ENCODE assay signal across 8 cellular contexts in the genomic region with DNA sequence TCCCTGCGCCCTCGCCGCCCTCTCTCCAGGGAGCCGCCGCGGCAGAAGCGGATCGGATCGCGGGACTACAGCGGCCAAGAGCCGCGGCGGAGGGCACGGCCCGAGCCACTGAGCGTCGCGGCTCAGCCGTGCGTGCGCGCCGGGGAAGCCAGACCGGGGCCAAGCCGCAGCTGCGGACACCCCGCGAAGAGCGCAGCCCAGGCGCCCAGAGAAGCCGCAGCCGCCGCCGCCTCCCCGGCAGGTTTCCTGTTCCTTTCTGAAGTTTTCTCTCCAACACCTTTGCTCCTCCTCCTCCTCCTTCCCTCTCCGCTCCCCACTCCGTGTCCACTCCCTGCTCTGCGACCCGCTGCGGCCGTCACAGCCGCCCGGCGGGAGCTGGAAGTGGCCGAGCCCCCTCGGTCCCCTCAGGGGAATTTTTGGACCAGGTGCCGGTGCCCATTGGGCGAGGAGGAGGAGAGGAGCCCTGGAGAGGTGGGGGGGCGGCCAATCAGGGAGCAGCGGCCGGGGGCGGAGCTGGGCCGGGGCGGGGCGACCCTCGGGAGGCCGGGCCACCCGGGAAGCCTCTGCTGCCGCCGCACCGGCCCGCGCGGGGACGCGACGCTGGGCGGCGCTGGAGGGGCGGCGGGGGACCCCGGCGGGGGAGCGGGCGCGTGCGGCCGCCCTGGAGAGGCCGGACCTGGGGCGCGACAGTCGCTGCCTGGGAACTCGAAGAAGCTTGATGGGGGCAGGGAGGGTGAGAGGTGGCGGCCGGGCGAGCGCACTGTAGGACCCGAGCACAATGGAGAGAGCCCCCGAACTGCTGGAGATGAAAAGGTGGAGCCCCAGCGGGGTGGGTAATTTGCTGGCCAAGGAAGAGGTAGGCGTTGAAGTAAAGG. TPM values are rescaled to one million over a fixed set of nuclear protein-coding genes. Genes with fewer than 3 reads are reported as not detected.
A peak's percentile ranks its signal among the peaks of the same experiment; 100 is the strongest.
DNase-seq lines count a peak whose midpoint lies in the region; ATAC-seq and TF ChIP-seq lines count a peak whose summit lies in the region.

A gene (minus strand): TSS at position 378 of the 875 bp plus-strand sequence. CDS start 413 bp downstream, outside the sequence.

- no peaks in the 10 kb centered on the region for H3K79me2 ChIP-seq in neural cell (replicated peaks; ENCODE audit: insufficient read depth, low read length)

- H3K9ac ChIP-seq in neural cell (ENCODE audit: low read length) (peak within 1 kb of the TSS; percentile 44), stomach smooth muscle (ENCODE audit: low read length in 2 of 2) (peak within 1 kb of the TSS; percentile 91 to 92)

- no peaks in the 10 kb centered on the region for H3F3A ChIP-seq in neural cell (ENCODE audit: insufficient read depth, low read length, poor library complexity, severe bottlenecking)

- peak; percentile 59 for TF ChIP-seq CTCF in RWPE2 (IDR thresholded peaks at IDR 0.05; ENCODE audit: poor library complexity, severe bottlenecking)
- peak; percentile 25 for TF ChIP-seq CTCF in neural cell (IDR thresholded peaks at IDR 0.05; ENCODE audit: poor library complexity, severe bottlenecking)

- H2AFZ ChIP-seq in neural cell (ENCODE audit: low read depth, low read length), result no peak within 1 kb of the TSS

- TF ChIP-seq RAD21 in neural cell (conservative IDR thresholded peaks at IDR 0.05), result no peak

- no peaks in the 10 kb centered on the region for H4K20me1 ChIP-seq in neural cell (ENCODE audit: insufficient read depth)

- DNase-seq in ELR (ENCODE audit: low read depth), result peak; percentile 95
- DNase-seq in Kasumi-1 (lab: John Stamatoyannopoulos, UW), result peak; percentile 84 to 87
- DNase-seq in RWPE2 (ENCODE audit: low spot score), result peak; percentile 71
- peak; percentile 87 for DNase-seq in activated effector memory CD4-positive, alpha-beta T cell treated with Interleukin-2 at 50 U/mL for 16 hours
- peak; percentile 59 for DNase-seq in fibroblast of the conjunctiva (ENCODE audit: low read depth)

- H3K27me3 ChIP-seq in RWPE2 (ENCODE audit: insufficient read depth, poor library complexity, severe bottlenecking) (no peaks in the 10 kb centered on the region), neural cell (ENCODE audit: insufficient read depth, low read depth, low read length) (peaks cover 40% of the 10 kb centered on the region), stomach smooth muscle (ENCODE audit: control insufficient read depth in 1 of 2, insufficient read depth in 2 of 2, low read length in 2 of 2) (no peaks in the 10 kb centered on the region)

- H3K27ac ChIP-seq in RWPE2 (ENCODE audit: poor library complexity, severe bottlenecking) (peak within 1 kb of the TSS; percentile 69), neural cell (ENCODE audit: low read length) (no peak within 1 kb of the TSS), stomach smooth muscle (ENCODE audit: low read length) (peak within 1 kb of the TSS; percentile 86)

- no peaks in the 10 kb centered on the region for H3K9me3 ChIP-seq in RWPE2 (ENCODE audit: severe bottlenecking)
- no peaks in the 10 kb centered on the region for H3K9me3 ChIP-seq in neural cell (ENCODE audit: low read length)
- no peaks in the 10 kb centered on the region for H3K9me3 ChIP-seq in stomach smooth muscle (ENCODE audit: control insufficient read depth in 2 of 2, low read length in 2 of 2)

- peak within 1 kb of the TSS; percentile 49 for H3K4me3 ChIP-seq in RWPE2 (ENCODE audit: severe bottlenecking)
- H3K4me3 ChIP-seq in neural cell (ENCODE audit: low read length), result peak within 1 kb of the TSS; percentile 91
- H3K4me3 ChIP-seq in stomach smooth muscle (ENCODE audit: low read length in 2 of 2), result peak within 1 kb of the TSS; percentile 98 to 99

- peak within 1 kb of the TSS; percentile 78 for H3K4me2 ChIP-seq in neural cell (ENCODE audit: low read length)

- peak; percentile 70 for ATAC-seq in GM21825 (IDR thresholded peaks at IDR 0.05; ENCODE audit: unreplicated experiment)
- peak; percentile 84 for ATAC-seq in RWPE2 (ENCODE audit: low read depth)

- H3K9me2 ChIP-seq in neural cell (ENCODE audit: insufficient read depth, low read length), result no peaks in the 10 kb centered on the region

- H3K4me1 ChIP-seq in RWPE2 (ENCODE audit: insufficient read depth, poor library complexity, severe bottlenecking), result no peaks in the 10 kb centered on the region
- H3K4me1 ChIP-seq in stomach smooth muscle (ENCODE audit: control insufficient read depth, insufficient read depth, low read length), result peaks cover 18% of the 10 kb centered on the region

- no peaks in the 10 kb centered on the region for H3K36me3 ChIP-seq in RWPE2 (ENCODE audit: low read depth)
- no peaks in the 10 kb centered on the region for H3K36me3 ChIP-seq in neural cell (ENCODE audit: insufficient read depth, low read length)
- no peaks in the 10 kb centered on the region for H3K36me3 ChIP-seq in stomach smooth muscle (ENCODE audit: control insufficient read depth in 2 of 2, insufficient read depth in 2 of 2, low read length in 2 of 2)

- TF ChIP-seq EP300 in neural cell (conservative IDR thresholded peaks at IDR 0.05; ENCODE audit: poor library complexity, severe bottlenecking), result no peak

TF ChIP-seq in neural cell, 6 proteins besides CTCF, POLR2A, EP300 and RAD21:
- TF ChIP-seq MXI1 (conservative IDR thresholded peaks at IDR 0.05; ENCODE audit: poor library complexity, severe bottlenecking) (peak; percentile 24), POLR2AphosphoS5 (IDR thresholded peaks at IDR 0.05) (no peak)

RNA-seq across cellular contexts. Expression of the gene that starts here (rescaled TPM):
- polyA plus RNA-seq in neural cell, result 0.34 and 2.0 TPM in 2 replicates
- 6.1 and 6.5 TPM in 2 replicates for polyA minus RNA-seq in neural cell
